Comparison of ENCODE assay signal across 13 cellular contexts in genomic region chr10:97331304-97331703, GRCh38. TPM values are rescaled to one million over a fixed set of nuclear protein-coding genes. Genes with fewer than 3 reads are reported as not detected.
A peak's percentile ranks its signal among the peaks of the same experiment; 100 is the strongest.
DNase-seq lines count a peak whose midpoint lies in the region; ATAC-seq and TF ChIP-seq lines count a peak whose summit lies in the region.
"Had no signal": no experiment of that assay in that cellular context is flagged by ENCODE, and none has a peak within 500 bp of the region (broad histone marks: within the 10 kb centered on the region; RNA-seq: fewer than 3 reads in every experiment).

No MANE protein-coding gene starts in this region.

- H3K9ac ChIP-seq in duodenal mucosa (ENCODE audit: low read depth in 1 of 2, low read length in 2 of 2): peak overlapping the region in 1 of 2 donors; percentile 96

- no peak overlapping the region for H3K27ac ChIP-seq in CD4-positive, alpha-beta T cell (ENCODE audit: low read depth, low read length)
- H3K27ac ChIP-seq in duodenal mucosa (ENCODE audit: low read depth, low read length) (no peak overlapping the region), coronary artery (no peak overlapping the region)

- TF ChIP-seq CTCF in CD4-positive, alpha-beta T cell (IDR thresholded peaks at IDR 0.05): no peak
- TF ChIP-seq CTCF in neural crest cell (conservative IDR thresholded peaks at IDR 0.05) (no peak), coronary artery (IDR thresholded peaks at IDR 0.05) (no peak)

- peaks cover 65% of the 10 kb centered on the region for H3K4me1 Mint-ChIP-seq in CD4-positive, alpha-beta T cell (ENCODE audit: low read depth)
- H3K4me1 Mint-ChIP-seq in IgD-negative memory B cell: peaks cover 28 to 46% (median 39%) of the 10 kb centered on the region in 3 donors
- peaks cover 19% of the 10 kb centered on the region for H3K4me1 Mint-ChIP-seq in neural crest cell

- CTCF ChIA-PET in CD4-positive, alpha-beta T cell (lab: Charles Lee): interaction anchor here (3.8 kb wide), 1 partner anchor 12 kb away, joined by 24 read pairs; the partner anchor contains the start of gene FRAT1

- H3K27ac Mint-ChIP-seq in CD4-positive, alpha-beta T cell: peak overlapping the region; percentile 91
- H3K27ac Mint-ChIP-seq in IgD-negative memory B cell (peak overlapping the region in 2 of 3 donors; percentile 80 to 94), neural crest cell (ENCODE audit: unreplicated experiment) (no peak overlapping the region)

- H3K36me3 ChIP-seq in duodenal mucosa (ENCODE audit: control insufficient read depth in 1 of 2, insufficient read depth in 2 of 2, low read length in 2 of 2): peaks cover 0 to 4% of the 10 kb centered on the region in 2 donors

- no peak for DNase-seq in CD4-positive, alpha-beta T cell
- no peak for DNase-seq in neural crest cell (ENCODE audit: low read depth, low spot score)
- DNase-seq in coronary artery (ENCODE audit: low spot score): no peak
- no peak for DNase-seq in NCI-H2081 treated with DMSO at 0.1 percent for 48 hours (lab: John Stamatoyannopoulos, UW)
- DNase-seq: activated naive CD4-positive, alpha-beta T cell treated with Interleukin-2 at 50 U/mL for 16 hours; Calu3; islet precursor cell; MG63 had no signal

- no peaks in the 10 kb centered on the region for H3K27me3 ChIP-seq in CD4-positive, alpha-beta T cell (ENCODE audit: control insufficient read depth, insufficient read depth, low read length)
- H3K27me3 ChIP-seq in duodenal mucosa (ENCODE audit: control insufficient read depth in 1 of 2, insufficient read depth in 2 of 2, low read length in 2 of 2): no peaks in the 10 kb centered on the region
- H3K27me3 ChIP-seq: MG63 had no signal

- intact Hi-C loops in CD4-positive, alpha-beta T cell (cut with DNase I, micrococcal nuclease): no loop called here

- H3K9me3 ChIP-seq in CD4-positive, alpha-beta T cell (ENCODE audit: control insufficient read depth, low read length): no peaks in the 10 kb centered on the region
- H3K9me3 ChIP-seq in duodenal mucosa (ENCODE audit: control insufficient read depth in 1 of 2, low read length in 2 of 2): no peaks in the 10 kb centered on the region
- H3K9me3 ChIP-seq: MG63 had no signal

- peak overlapping the region; percentile 81 to 93 for H3K4me3 ChIP-seq in duodenal mucosa (ENCODE audit: low read depth in 1 of 2, low read length in 2 of 2)
- H3K4me3 ChIP-seq in coronary artery: no peak overlapping the region
- H3K4me3 ChIP-seq: GM12878 had no signal

- H3K36me3 Mint-ChIP-seq in CD4-positive, alpha-beta T cell (ENCODE audit: low read depth): peaks cover 56% of the 10 kb centered on the region
- peaks cover 3% of the 10 kb centered on the region for H3K36me3 Mint-ChIP-seq in IgD-negative memory B cell
- peaks cover 5% of the 10 kb centered on the region for H3K36me3 Mint-ChIP-seq in neural crest cell (ENCODE audit: low read depth)

- no peaks in the 10 kb centered on the region for H3K9me3 Mint-ChIP-seq in CD4-positive, alpha-beta T cell
- H3K9me3 Mint-ChIP-seq in IgD-negative memory B cell: no peaks in the 10 kb centered on the region
- no peaks in the 10 kb centered on the region for H3K9me3 Mint-ChIP-seq in neural crest cell

- POLR2A ChIA-PET in CD4-positive, alpha-beta T cell (lab: Charles Lee): interaction anchor here (0.6 to 5.5 kb wide), 5 partner anchors 9 to 70 kb away, joined by 3 to 178 read pairs (median 4); partner anchors contain the start of genes FRAT1 and RRP12

- peak overlapping the region; percentile 96 for H3K4me3 Mint-ChIP-seq in CD4-positive, alpha-beta T cell
- H3K4me3 Mint-ChIP-seq in IgD-negative memory B cell: peak overlapping the region; percentile 30 to 97 (median 86)
- peak overlapping the region; percentile 94 for H3K4me3 Mint-ChIP-seq in neural crest cell

- no peak for ATAC-seq in CD4-positive, alpha-beta T cell (ENCODE audit: poor library complexity)
- ATAC-seq in HG03521 (IDR thresholded peaks at IDR 0.05; ENCODE audit: unreplicated experiment) (no peak), HG03354 (IDR thresholded peaks at IDR 0.05; ENCODE audit: poor library complexity, severe bottlenecking, unreplicated experiment) (no peak)
- ATAC-seq: GM12878 had no signal

- H3K4me1 ChIP-seq in duodenal mucosa (ENCODE audit: control insufficient read depth in 1 of 2, insufficient read depth in 2 of 2, low read length in 2 of 2): peaks cover 32 to 49% of the 10 kb centered on the region in 2 donors

- peaks cover 3% of the 10 kb centered on the region for H3K27me3 Mint-ChIP-seq in CD4-positive, alpha-beta T cell
- H3K27me3 Mint-ChIP-seq in IgD-negative memory B cell: no peaks in the 10 kb centered on the region
- peaks cover 40% of the 10 kb centered on the region for H3K27me3 Mint-ChIP-seq in neural crest cell (ENCODE audit: low read depth)

RNA-seq across cellular contexts. Expression of gene FRAT2, which starts 3.2 kb away (rescaled TPM):
- 10 to 100 TPM; 27.0 to 27.6 TPM for total RNA-seq in CD4-positive, alpha-beta T cell
- polyA plus RNA-seq in IgD-negative memory B cell: 7.3 TPM
- 8.6 and 8.8 TPM in 2 replicates for total RNA-seq in neural crest cell

RNA-seq across cellular contexts. Expression of gene FRAT1, which starts 12.2 kb away (rescaled TPM):
- 10 to 100 TPM; 45.2 to 45.5 TPM for total RNA-seq in CD4-positive, alpha-beta T cell
- polyA plus RNA-seq in IgD-negative memory B cell: 6.2 TPM
- 1.6 and 2.2 TPM in 2 replicates for total RNA-seq in neural crest cell

RNA-seq across cellular contexts. Expression of gene ARHGAP19, which starts 38.9 kb away (rescaled TPM):
- total RNA-seq in CD4-positive, alpha-beta T cell: 1 to 10 TPM; 6.9 to 8.8 TPM
- polyA plus RNA-seq in IgD-negative memory B cell: 7.3 TPM
- 30.3 and 32.1 TPM in 2 replicates for total RNA-seq in neural crest cell

Comparison
In these comparisons a context has a peak if more than half of its experiments do, and no peak if none do; other contexts are left out.
1. RNA of gene FRAT1, which starts 12.2 kb away (total RNA-seq): 45.2 to 45.5 TPM in CD4-positive, alpha-beta T cell; 1.6 to 2.2 TPM in neural crest cell; every median in the first group is over 10 times any median in the second.
2. Peak in every context shown above with its lines, with median percentiles within 50 percentile points of each other: H3K4me3 Mint-ChIP-seq.